ENCODE assay signal across 1 cellular context in genomic region chr14:58636129-58636528, GRCh38.
TF ChIP-seq lines count a peak whose summit lies in the region.

No MANE protein-coding gene starts in this region.

TF ChIP-seq in WTC11, 78 proteins besides CTCF, POLR2A, EP300 and RAD21 (continued from another document):
- TF ChIP-seq PRDM15 (CRISPR knock-in tag; IDR thresholded peaks at IDR 0.05) (no peak), CDX4 (CRISPR knock-in tag; IDR thresholded peaks at IDR 0.05; ENCODE audit: borderline replicate concordance) (no peak), TEAD1 (CRISPR knock-in tag; IDR thresholded peaks at IDR 0.05) (no peak), ETV6 (CRISPR knock-in tag; IDR thresholded peaks at IDR 0.05) (no peak), SP1 (CRISPR knock-in tag; conservative IDR thresholded peaks at IDR 0.05) (no peak), FOXP4 (CRISPR knock-in tag; IDR thresholded peaks at IDR 0.05) (no peak), GTF2I (CRISPR knock-in tag; conservative IDR thresholded peaks at IDR 0.05) (no peak), RORB (CRISPR knock-in tag; IDR thresholded peaks at IDR 0.05) (no peak), ATF2 (CRISPR knock-in tag; IDR thresholded peaks at IDR 0.05; ENCODE audit: borderline replicate concordance, low read depth) (no peak), TCF7 (CRISPR knock-in tag; IDR thresholded peaks at IDR 0.05; ENCODE audit: low read depth) (no peak)
